ENCODE assay signal across 1 cellular context in the genomic region with DNA sequence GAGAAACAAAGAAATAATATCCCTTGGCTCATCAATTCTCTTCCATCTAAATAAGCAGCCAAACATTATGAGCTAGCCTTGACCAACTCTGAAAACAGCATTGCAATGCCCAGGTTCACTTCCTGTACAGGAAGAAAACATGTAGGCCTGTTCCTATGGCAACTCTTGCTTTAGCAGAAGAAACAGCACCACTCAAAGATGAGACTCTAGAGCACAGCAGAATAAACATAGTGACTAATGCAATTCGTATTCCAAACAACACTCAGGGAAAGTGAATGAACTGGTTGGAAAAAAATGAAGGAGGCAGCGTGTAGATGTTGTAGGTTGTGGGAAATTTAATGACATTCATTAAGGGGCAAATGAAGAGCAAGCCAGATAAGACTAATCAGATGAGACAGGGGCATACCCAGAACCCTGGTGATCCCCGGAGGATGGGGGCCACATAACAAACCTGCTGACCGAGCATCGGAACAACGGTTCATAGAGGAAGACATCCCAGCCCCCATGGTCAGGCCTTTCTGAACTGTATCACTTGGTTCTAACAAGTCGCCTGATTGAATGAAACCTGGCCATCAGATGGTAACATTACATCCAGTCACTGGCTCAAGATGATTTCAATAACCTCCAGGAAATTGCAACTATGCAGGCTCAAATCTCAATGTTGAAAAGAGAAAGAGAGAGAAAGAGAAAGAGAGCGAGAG.
A peak's percentile ranks its signal among the peaks of the same experiment; 100 is the strongest.
TF ChIP-seq lines count a peak whose summit lies in the region.

No MANE protein-coding gene starts in this region.

TF ChIP-seq in GM12878, 131 proteins besides CTCF, POLR2A, EP300 and RAD21 (continues in another document):
- no peak for TF ChIP-seq NR2C2 (IDR thresholded peaks at IDR 0.05; ENCODE audit: borderline replicate concordance, control insufficient read depth, insufficient read length, low read depth)
- TF ChIP-seq ZBTB11 (CRISPR knock-in tag; IDR thresholded peaks at IDR 0.05): no peak
- no peak for TF ChIP-seq BCL11A (IDR thresholded peaks at IDR 0.05; ENCODE audit: low read depth, low read length)
- TF ChIP-seq FOXK2 (IDR thresholded peaks at IDR 0.05): no peak
- TF ChIP-seq ESRRA (IDR thresholded peaks at IDR 0.05; ENCODE audit: low read length): no peak
- no peak for TF ChIP-seq ZNF24 (IDR thresholded peaks at IDR 0.05)
- TF ChIP-seq POLR2AphosphoS5 (IDR thresholded peaks at IDR 0.05; ENCODE audit: low read length): peak; percentile 21; the same call in 1 of the 2 replicates
- no peak for TF ChIP-seq NR2F1 (conservative IDR thresholded peaks at IDR 0.05)
- no peak for TF ChIP-seq PML (IDR thresholded peaks at IDR 0.05; ENCODE audit: low read length)
- TF ChIP-seq GATAD2B (conservative IDR thresholded peaks at IDR 0.05; ENCODE audit: low read depth): no peak
- TF ChIP-seq, protein P1, sequence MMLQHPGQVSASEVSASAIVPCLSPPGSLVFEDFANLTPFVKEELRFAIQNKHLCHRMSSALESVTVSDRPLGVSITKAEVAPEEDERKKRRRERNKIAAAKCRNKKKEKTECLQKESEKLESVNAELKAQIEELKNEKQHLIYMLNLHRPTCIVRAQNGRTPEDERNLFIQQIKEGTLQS (IDR thresholded peaks at IDR 0.05; ENCODE audit: borderline replicate concordance, extremely low read depth, low read depth, low read length): no peak
- TF ChIP-seq MLLT1 (IDR thresholded peaks at IDR 0.05): peak; percentile 29; the same call in 1 of the 2 replicates
- TF ChIP-seq MAX (IDR thresholded peaks at IDR 0.05; ENCODE audit: low read depth, low read length): no peak
- no peak for TF ChIP-seq NRF1 (conservative IDR thresholded peaks at IDR 0.05; ENCODE audit: low read depth, low read length)
- no peak for TF ChIP-seq EED (IDR thresholded peaks at IDR 0.05; ENCODE audit: low read depth)
- no peak for TF ChIP-seq CEBPB (IDR thresholded peaks at IDR 0.05; ENCODE audit: borderline replicate concordance in 1 of 2, low read depth in 2 of 2, low read length in 2 of 2)
- TF ChIP-seq MYC (IDR thresholded peaks at IDR 0.05; ENCODE audit: insufficient read depth, insufficient read length, insufficient replicate concordance, low read length, severe bottlenecking): no peak
- no peak for TF ChIP-seq CHD1 (IDR thresholded peaks at IDR 0.05; ENCODE audit: low read depth, low read length)
- no peak for TF ChIP-seq BCL3 (IDR thresholded peaks at IDR 0.05; ENCODE audit: borderline replicate concordance, insufficient read depth, low read depth, low read length, poor library complexity, severe bottlenecking)
- no peak for TF ChIP-seq ZNF274 (IDR thresholded peaks at IDR 0.05; ENCODE audit: insufficient read depth, insufficient read length)
- no peak for TF ChIP-seq ZBED1 (IDR thresholded peaks at IDR 0.05; ENCODE audit: borderline replicate concordance)
- TF ChIP-seq JUNB (IDR thresholded peaks at IDR 0.05): no peak
- TF ChIP-seq WRNIP1 (IDR thresholded peaks at IDR 0.05; ENCODE audit: borderline replicate concordance, low read depth, low read length): no peak
- TF ChIP-seq ZNF687 (IDR thresholded peaks at IDR 0.05): no peak; the same call in 1 of the 2 replicates
- TF ChIP-seq, protein P2, sequence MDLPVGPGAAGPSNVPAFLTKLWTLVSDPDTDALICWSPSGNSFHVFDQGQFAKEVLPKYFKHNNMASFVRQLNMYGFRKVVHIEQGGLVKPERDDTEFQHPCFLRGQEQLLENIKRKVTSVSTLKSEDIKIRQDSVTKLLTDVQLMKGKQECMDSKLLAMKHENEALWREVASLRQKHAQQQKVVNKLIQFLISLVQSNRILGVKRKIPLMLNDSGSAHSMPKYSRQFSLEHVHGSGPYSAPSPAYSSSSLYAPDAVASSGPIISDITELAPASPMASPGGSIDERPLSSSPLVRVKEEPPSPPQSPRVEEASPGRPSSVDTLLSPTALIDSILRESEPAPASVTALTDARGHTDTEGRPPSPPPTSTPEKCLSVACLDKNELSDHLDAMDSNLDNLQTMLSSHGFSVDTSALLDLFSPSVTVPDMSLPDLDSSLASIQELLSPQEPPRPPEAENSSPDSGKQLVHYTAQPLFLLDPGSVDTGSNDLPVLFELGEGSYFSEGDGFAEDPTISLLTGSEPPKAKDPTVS (IDR thresholded peaks at IDR 0.05; ENCODE audit: low read depth, low read length): no peak
- no peak for TF ChIP-seq E2F4 (IDR thresholded peaks at IDR 0.05; ENCODE audit: low read depth, low read length)
- TF ChIP-seq STAT3 (IDR thresholded peaks at IDR 0.05; ENCODE audit: low read depth, low read length): no peak
- no peak for TF ChIP-seq CREM (IDR thresholded peaks at IDR 0.05; ENCODE audit: low read depth)
- no peak for TF ChIP-seq PBX3 (IDR thresholded peaks at IDR 0.05; ENCODE audit: insufficient replicate concordance, low read depth, low read length)
- 0 out of 2 replicates have a peak, but pooled peaks have one; percentile 53 for TF ChIP-seq FOXM1 (IDR thresholded peaks at IDR 0.05; ENCODE audit: low read depth, low read length)
- no peak for TF ChIP-seq TBL1XR1 (IDR thresholded peaks at IDR 0.05; ENCODE audit: low read depth, low read length)
- TF ChIP-seq CEBPZ (IDR thresholded peaks at IDR 0.05; ENCODE audit: low read depth, low read length): no peak
- TF ChIP-seq YY1 (IDR thresholded peaks at IDR 0.05; ENCODE audit: low read depth, low read length): no peak
- no peak for TF ChIP-seq BRCA1 (IDR thresholded peaks at IDR 0.05; ENCODE audit: low read depth, low read length)
